In the genomic region with DNA sequence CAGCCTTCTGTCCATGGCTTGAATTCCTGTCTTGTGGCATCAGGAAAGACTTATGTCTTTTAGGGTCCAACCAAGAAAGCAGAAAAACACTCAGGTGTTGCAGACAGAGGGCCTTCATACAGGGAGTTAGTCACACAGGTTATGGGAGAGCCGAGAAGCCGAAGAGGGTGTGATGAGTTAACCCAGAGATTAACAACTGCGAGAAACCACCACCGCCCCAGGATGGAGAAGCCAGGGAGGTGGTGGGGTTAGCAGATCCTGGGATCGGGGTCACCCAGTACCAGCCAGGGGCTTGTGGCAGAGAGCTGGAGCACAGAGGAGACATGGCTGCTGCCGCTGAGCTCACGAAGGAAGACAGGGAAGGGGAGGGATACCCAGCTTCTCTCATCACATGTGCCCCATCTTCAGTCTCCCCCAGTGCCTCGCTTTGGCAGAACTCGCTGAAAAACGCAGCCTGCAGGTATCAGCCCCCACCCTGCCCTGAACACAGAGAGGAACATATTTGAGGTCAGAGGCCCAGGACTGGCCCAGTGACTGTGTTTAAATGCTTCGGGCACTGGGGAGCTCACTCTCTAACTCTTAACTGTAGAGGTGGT, we compare ENCODE assay signal across 17 cellular contexts. TPM values are rescaled to one million over a fixed set of nuclear protein-coding genes. Genes with fewer than 3 reads are reported as not detected.
DNase-seq lines count a peak whose midpoint lies in the region; ATAC-seq, FAIRE-seq and TF ChIP-seq lines count a peak whose summit lies in the region.
"Had no signal": no experiment of that assay in that cellular context is flagged by ENCODE, and none has a peak within 500 bp of the region (broad histone marks: within the 10 kb centered on the region; RNA-seq: fewer than 3 reads in every experiment).

No MANE protein-coding gene starts in this region.

- peaks cover 21% of the 10 kb centered on the region for H3K4me1 Mint-ChIP-seq in CD8-positive, alpha-beta T cell (ENCODE audit: low read depth)
- H3K4me1 Mint-ChIP-seq in astrocyte (ENCODE audit: low read depth, unreplicated experiment): peaks cover 4% of the 10 kb centered on the region

- TF ChIP-seq CTCF in CD8-positive, alpha-beta T cell (IDR thresholded peaks at IDR 0.05): no peak
- no peak for TF ChIP-seq CTCF in astrocyte (IDR thresholded peaks at IDR 0.05; ENCODE audit: insufficient read depth, low read depth, low read length)

- no peaks in the 10 kb centered on the region for H3K9me3 ChIP-seq in CD8-positive, alpha-beta T cell (ENCODE audit: low read length)
- no peaks in the 10 kb centered on the region for H3K9me3 ChIP-seq in astrocyte (ENCODE audit: insufficient read depth, low read depth, low read length)
- H3K9me3 ChIP-seq: MG63 had no signal

- CTCF ChIA-PET in CD8-positive, alpha-beta T cell (lab: Charles Lee): interaction anchor here (0.6 kb wide), 1 partner anchor 9 kb away, joined by 3 read pairs; no protein-coding TSS in a partner anchor

- no peak overlapping the region for H3K9ac ChIP-seq in astrocyte (ENCODE audit: low read length)
- H3K9ac ChIP-seq: KMS-11 had no signal

- H3K4me3 ChIP-seq in CD8-positive, alpha-beta T cell (ENCODE audit: low read depth, low read length): no peak overlapping the region
- no peak overlapping the region for H3K4me3 ChIP-seq in astrocyte (ENCODE audit: insufficient read depth, low read depth, low read length)
- H3K4me3 ChIP-seq: MG63 had no signal

- no peak overlapping the region for H2AFZ ChIP-seq in astrocyte (ENCODE audit: low read depth, low read length)

- H3K4me3 Mint-ChIP-seq in CD8-positive, alpha-beta T cell: no peak overlapping the region
- no peak overlapping the region for H3K4me3 Mint-ChIP-seq in astrocyte (ENCODE audit: unreplicated experiment)

- FAIRE-seq in astrocyte (lab: Jason Lieb, UNC): no peak
- FAIRE-seq: A204.1, H54 had no signal

- no peaks in the 10 kb centered on the region for H3K36me3 Mint-ChIP-seq in CD8-positive, alpha-beta T cell
- H3K36me3 Mint-ChIP-seq in astrocyte (ENCODE audit: low read depth, unreplicated experiment): no peaks in the 10 kb centered on the region

- H3K9me3 Mint-ChIP-seq in CD8-positive, alpha-beta T cell: no peaks in the 10 kb centered on the region
- no peaks in the 10 kb centered on the region for H3K9me3 Mint-ChIP-seq in astrocyte (ENCODE audit: unreplicated experiment)

- no peaks in the 10 kb centered on the region for H3K36me3 ChIP-seq in CD8-positive, alpha-beta T cell (ENCODE audit: insufficient read depth, low read length)
- H3K36me3 ChIP-seq in astrocyte (ENCODE audit: insufficient read depth, low read length): no peaks in the 10 kb centered on the region
- H3K36me3 ChIP-seq: MG63 had no signal

- H4K20me1 ChIP-seq in astrocyte (ENCODE audit: insufficient read depth, low read length): no peaks in the 10 kb centered on the region

- H3K27ac ChIP-seq in CD8-positive, alpha-beta T cell (ENCODE audit: low read depth, low read length): no peak overlapping the region
- no peak overlapping the region for H3K27ac ChIP-seq in astrocyte (ENCODE audit: low read depth, low read length)
- H3K27ac ChIP-seq: KMS-11 had no signal

- H3K4me2 ChIP-seq in astrocyte (ENCODE audit: low read length): no peak overlapping the region
- H3K4me2 ChIP-seq: KMS-11 had no signal

- DNase-seq in activated CD8-positive, alpha-beta memory T cell treated with anti-CD3 and anti-CD28 coated beads for 24 hours: peak; percentile 58
- no peak for DNase-seq in activated CD8-positive, alpha-beta memory T cell treated with anti-CD3 and anti-CD28 coated beads, Interleukin-2, amount 50 U/mL, for 4 hours
- peak in 1 of 7 experiments; percentile 48 for DNase-seq in CD8-positive, alpha-beta T cell
- DNase-seq in astrocyte (ENCODE audit: low read depth) (no peak), posterior vena cava (ENCODE audit: low spot score) (peak; percentile 61), SK-N-DZ (ENCODE audit: low spot score) (no peak), SKM-1 treated with dmso at 0.1 percent for 144 hours (lab: John Stamatoyannopoulos, UW; ENCODE audit: unreplicated experiment) (no peak), NCI-H526 (lab: John Stamatoyannopoulos, UW) (no peak)
- DNase-seq: GF-D8, MG63, NCI-H1105, NCI-H1694 treated with DMSO at 0.1 percent for 48 hours, NCI-H345, PC-3 had no signal

- no peak for ATAC-seq in CD8-positive, alpha-beta T cell
- ATAC-seq: PC-3 had no signal

- H3K27me3 Mint-ChIP-seq in CD8-positive, alpha-beta T cell (ENCODE audit: low read depth): no peaks in the 10 kb centered on the region
- H3K27me3 Mint-ChIP-seq in astrocyte (ENCODE audit: low read depth, unreplicated experiment): peaks cover 43% of the 10 kb centered on the region

- POLR2A ChIA-PET in CD8-positive, alpha-beta T cell (lab: Charles Lee): no interaction called here

- intact Hi-C loops in CD8-positive, alpha-beta T cell (cut with DNase I, micrococcal nuclease): no loop called here
- intact Hi-C loops in posterior vena cava (cut with DNase I): no loop called here

- H3K27ac Mint-ChIP-seq in CD8-positive, alpha-beta T cell: peak overlapping the region; percentile 18
- peak overlapping the region; percentile 62 for H3K27ac Mint-ChIP-seq in astrocyte (ENCODE audit: unreplicated experiment)

- no peaks in the 10 kb centered on the region for H3K79me2 ChIP-seq in astrocyte (ENCODE audit: insufficient read depth, low read length)

- no peaks in the 10 kb centered on the region for H3K27me3 ChIP-seq in CD8-positive, alpha-beta T cell (ENCODE audit: insufficient read depth, low read length)
- peaks cover 7% of the 10 kb centered on the region for H3K27me3 ChIP-seq in astrocyte (ENCODE audit: insufficient read depth, low read length)
- H3K27me3 ChIP-seq: MG63 had no signal

- peaks cover 21% of the 10 kb centered on the region for H3K4me1 ChIP-seq in CD8-positive, alpha-beta T cell (ENCODE audit: insufficient read depth, low read length)
- no peaks in the 10 kb centered on the region for H3K4me1 ChIP-seq in astrocyte (ENCODE audit: insufficient read depth, low read length)

RNA-seq across cellular contexts. Expression of gene RUNX3, which starts 58.7 kb away (rescaled TPM):
- 100 to 1,000 TPM; 423 to 424 TPM for total RNA-seq in CD8-positive, alpha-beta T cell
- 2.1 and 2.5 TPM in 2 replicates for total RNA-seq in astrocyte
- 1 to 10 TPM; 5.0 to 8.9 TPM for total RNA-seq in posterior vena cava
- 0.05 TPM in 1 of 2 replicates, not detected in the other for polyA plus RNA-seq in SK-N-DZ (2014; cell fraction: cytosol; rRNA removed)
- polyA plus RNA-seq in SK-N-DZ (2014; cell fraction: nucleus; rRNA removed): not detected in 2 replicates

Comparison
In these comparisons a context has a peak if more than half of its experiments do, and no peak if none do; other contexts are left out.
1. DNase-seq: peak in activated CD8-positive, alpha-beta memory T cell treated with anti-CD3 and anti-CD28 coated beads for 24 hours (single experiment) and posterior vena cava (single experiment); none in activated CD8-positive, alpha-beta memory T cell treated with anti-CD3 and anti-CD28 coated beads, Interleukin-2, amount 50 U/mL, for 4 hours (single experiment), astrocyte (single experiment), SK-N-DZ (single experiment), SKM-1 treated with dmso at 0.1 percent for 144 hours (single experiment) and NCI-H526 (0 of 2).
2. RNA of gene RUNX3, which starts 58.7 kb away (total RNA-seq): 423 to 424 TPM in CD8-positive, alpha-beta T cell; 5.0 to 8.9 TPM in posterior vena cava and 2.1 to 2.5 TPM in astrocyte; every median in the first group is over 10 times any median in the second.